22 cellular contexts compared by ENCODE assay signal in the genomic region with DNA sequence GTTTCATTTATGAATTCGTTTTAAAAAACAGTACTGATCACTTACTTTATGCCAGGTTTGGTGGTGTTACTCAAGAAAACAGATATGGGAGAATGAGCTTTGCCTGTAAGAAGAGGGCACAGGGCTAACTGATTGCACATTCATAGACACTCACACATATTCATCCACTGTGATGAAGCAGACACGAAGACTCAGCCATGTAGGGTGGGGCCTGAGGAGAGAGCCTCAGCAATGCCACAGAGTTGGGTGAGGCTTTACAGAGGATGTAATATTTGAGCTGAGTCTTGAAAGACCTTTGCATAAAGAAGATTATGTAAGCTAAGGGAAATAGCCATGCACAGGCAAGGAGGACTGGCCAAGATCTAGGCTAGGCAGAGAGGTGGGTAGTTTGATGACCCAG.
DNase-seq lines count a peak whose midpoint lies in the region; ATAC-seq lines count a peak whose summit lies in the region.
"Had no signal": no experiment of that assay in that cellular context is flagged by ENCODE, and none has a peak within 500 bp of the region (broad histone marks: within the 10 kb centered on the region; RNA-seq: fewer than 3 reads in every experiment).

No MANE protein-coding gene starts in this region.

- ATAC-seq in HG02870 (IDR thresholded peaks at IDR 0.05; ENCODE audit: unreplicated experiment) (no peak), HG03196 (IDR thresholded peaks at IDR 0.05; ENCODE audit: unreplicated experiment) (no peak)
- ATAC-seq: left cardiac atrium had no signal

- DNase-seq in AG08395 (ENCODE audit: low spot score) (peak; percentile 3), ELR (ENCODE audit: low read depth) (peak; percentile 19), NCI-H69 (lab: John Stamatoyannopoulos, UW) (peak; percentile 43), fibroblast of peridontal ligament (ENCODE audit: extremely low read depth) (peak; percentile 10), NCI-H226 (no peak)
- DNase-seq: activated CD4-positive, CD25-positive, alpha-beta regulatory T cell; activated T-cell treated with anti-CD3 and anti-CD28 coated beads, Interleukin-2, amount 50 U/mL, for 24 hours; Caco-2; cerebellar nuclear complex; DMS53; dorsolateral prefrontal cortex; GF-D8; GOT3; immature natural killer cell; left cardiac atrium; NCI-H1048; NCI-H1930; nephron progenitor cell; sigmoid colon; stimulated activated CD4-positive, alpha-beta T cell treated with anti-CD3 and anti-CD28 coated beads, Interleukin-4, amount 100 ng/mL, for 1 hour had no signal
